ENCODE assay signal across 17 cellular contexts in the genomic region with DNA sequence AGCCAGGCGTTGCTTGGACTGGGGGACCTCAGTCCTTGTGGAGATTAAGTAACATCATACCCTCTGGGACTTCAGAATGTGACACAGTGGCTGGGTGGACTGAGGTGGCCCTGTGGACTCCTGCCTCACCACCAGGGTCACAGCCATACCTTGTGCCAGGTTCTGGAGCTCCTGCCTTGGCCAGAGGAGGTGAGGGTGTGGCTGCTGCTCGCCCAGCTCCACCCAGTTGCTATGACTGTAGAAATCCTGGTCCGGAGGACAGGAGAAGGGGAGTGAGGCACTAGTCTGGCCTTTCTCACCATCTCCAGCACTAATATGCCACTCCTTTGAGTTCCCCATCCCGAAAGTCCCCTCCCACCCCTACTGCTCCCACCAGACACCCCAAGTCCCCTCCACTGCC. TPM values are rescaled to one million over a fixed set of nuclear protein-coding genes. Genes with fewer than 3 reads are reported as not detected.
DNase-seq lines count a peak whose midpoint lies in the region; ATAC-seq, FAIRE-seq and TF ChIP-seq lines count a peak whose summit lies in the region.
"Had no signal": no experiment of that assay in that cellular context is flagged by ENCODE, and none has a peak within 500 bp of the region (broad histone marks: within the 10 kb centered on the region; RNA-seq: fewer than 3 reads in every experiment).

No MANE protein-coding gene starts in this region.

- peaks cover 7% of the 10 kb centered on the region; the same call in 1 of the 2 replicates for H3F3A ChIP-seq in GM23248 (ENCODE audit: insufficient read depth)

- H3K27ac Mint-ChIP-seq in nephron progenitor cell, result peak overlapping the region; percentile 36

- no peaks in the 10 kb centered on the region for H3K36me3 Mint-ChIP-seq in nephron progenitor cell (ENCODE audit: low read depth)

- H4K20me1 ChIP-seq in HCT116 (ENCODE audit: insufficient read depth) (no peaks in the 10 kb centered on the region), GM23248 (ENCODE audit: insufficient read depth) (no peaks in the 10 kb centered on the region)

- in situ Hi-C loops in GM23248 (cut with MboI), result no loop called here

- H3K79me2 ChIP-seq in HCT116 (ENCODE audit: insufficient read depth, low read length) (no peaks in the 10 kb centered on the region), GM23248 (ENCODE audit: insufficient read depth) (no peaks in the 10 kb centered on the region)

- H3K4me1 ChIP-seq in A549 (peaks cover 32% of the 10 kb centered on the region), HCT116 (ENCODE audit: control insufficient read depth in 1 of 2, insufficient read depth in 2 of 2, low read length in 2 of 2) (peaks cover 44 to 67% of the 10 kb centered on the region in 2 experiments), GM23248 (ENCODE audit: insufficient read depth) (peaks cover 13% of the 10 kb centered on the region)

- H3K27me3 Mint-ChIP-seq in nephron progenitor cell (ENCODE audit: low read depth, poor library complexity), result no peaks in the 10 kb centered on the region

- peaks cover 0 to 14% of the 10 kb centered on the region in 2 experiments; a peak in 1 of 4 replicates for H3K36me3 ChIP-seq in HCT116 (ENCODE audit: control insufficient read depth in 1 of 2, insufficient read depth in 2 of 2, low read length in 2 of 2)
- peaks cover 9% of the 10 kb centered on the region for H3K36me3 ChIP-seq in bronchial epithelial cell (ENCODE audit: control insufficient read depth, insufficient read depth, low read length)
- no peaks in the 10 kb centered on the region for H3K36me3 ChIP-seq in GM23248 (ENCODE audit: low read depth)

- peak overlapping the region; percentile 89 for H3K4me2 ChIP-seq in A549
- H3K4me2 ChIP-seq in HCT116 (ENCODE audit: low read length), result peak overlapping the region; percentile 79
- H3K4me2 ChIP-seq in GM23248 (ENCODE audit: unreplicated experiment), result no peak overlapping the region

- H3K4me1 Mint-ChIP-seq in nephron progenitor cell, result peaks cover 27% of the 10 kb centered on the region

- FAIRE-seq in A549 (lab: Jason Lieb, UNC) (no peak), bronchial epithelial cell (lab: Jason Lieb, UNC) (no peak)
- FAIRE-seq: urothelium cell line had no signal

- H3K9me2 ChIP-seq in HCT116 (ENCODE audit: insufficient read depth), result no peaks in the 10 kb centered on the region
- no peaks in the 10 kb centered on the region for H3K9me2 ChIP-seq in GM23248 (ENCODE audit: insufficient read depth)

- RAD21 ChIA-PET in HCT116 (lab: Charles Lee; ENCODE audit: low non-redundant PET in 1 of 2, low total read pairs in 2 of 2, uncharacterized antibody in 2 of 2, unreplicated experiment in 2 of 2), result interaction anchor here in 1 of 2 experiments (0.7 to 1.1 kb wide), 3 partner anchors 18 to 40 kb away, joined by 3 to 5 read pairs (median 4); no protein-coding TSS in a partner anchor

- peak overlapping the region; percentile 64 for H3K9ac ChIP-seq in HCT116 (ENCODE audit: low read length)
- no peak overlapping the region for H3K9ac ChIP-seq in GM23248

- ATAC-seq in A549, result peak in 1 of 2 experiments; percentile 46; a peak in 3 of 6 replicates
- peak; percentile 61 for ATAC-seq in HCT116
- ATAC-seq in HG02610 (IDR thresholded peaks at IDR 0.05; ENCODE audit: unreplicated experiment), result no peak

- POLR2A ChIA-PET in A549 (lab: Yijun Ruan, JAX), result interaction anchor here (1.8 kb wide), 1 partner anchor 52 kb away, joined by 6 read pairs; a partner anchor contains a TSS
- POLR2A ChIA-PET in HCT116 (lab: Charles Lee), result interaction anchor here (0.8 to 4.8 kb wide), 8 partner anchors 9 to 87 kb away, joined by 3 to 47 read pairs (median 4); a partner anchor contains a TSS

- no peaks in the 10 kb centered on the region for H3K9me3 Mint-ChIP-seq in nephron progenitor cell

- H3K27ac ChIP-seq in A549, result peak overlapping the region; percentile 70 to 86; a peak in 4 of 6 replicates
- peak overlapping the region; percentile 79 for H3K27ac ChIP-seq in HCT116 (ENCODE audit: low read depth, low read length)
- no peak overlapping the region for H3K27ac ChIP-seq in GM23248
- H3K27ac ChIP-seq: epithelial cell of prostate had no signal

- no peak for TF ChIP-seq CTCF in A549 (IDR thresholded peaks at IDR 0.05)
- 0 out of 6 replicates have a peak, but pooled peaks of 2 of the 3 experiments have one; percentile 5 to 24 for TF ChIP-seq CTCF in HCT116 (IDR thresholded peaks at IDR 0.05 in 2 of 3, conservative IDR thresholded peaks at IDR 0.05 in 1 of 3; ENCODE audit: borderline replicate concordance in 1 of 3, insufficient read depth in 1 of 3, low read depth in 2 of 3, low read length in 2 of 3)
- no peak for TF ChIP-seq CTCF in bronchial epithelial cell (IDR thresholded peaks at IDR 0.05; ENCODE audit: insufficient read depth, low read length, severe bottlenecking)
- no peak for TF ChIP-seq CTCF in nephron progenitor cell (IDR thresholded peaks at IDR 0.05)

- H3K9me3 ChIP-seq in A549 (no peaks in the 10 kb centered on the region), HCT116 (ENCODE audit: control insufficient read depth in 1 of 2, insufficient read depth in 1 of 2, low read depth in 1 of 2, low read length in 2 of 2) (no peaks in the 10 kb centered on the region), GM23248 (ENCODE audit: low read depth) (no peaks in the 10 kb centered on the region)

- intact Hi-C loops in HCT116 (cut with micrococcal nuclease), result no loop called here

- DNase-seq in A549 (ENCODE audit: low read depth in 1 of 2, low spot score in 1 of 2), result no peak
- DNase-seq in HCT116 (ENCODE audit: low read depth, low spot score), result no peak
- peak; percentile 19 for DNase-seq in bronchial epithelial cell (ENCODE audit: low read depth)
- DNase-seq in nephron progenitor cell, result no peak
- DNase-seq in GDM1 (lab: John Stamatoyannopoulos, UW), result no peak
- DNase-seq in GM23248, result no peak
- DNase-seq in H4 (ENCODE audit: low spot score), result no peak
- DNase-seq: activated CD4-positive, CD25-positive, alpha-beta regulatory T cell treated with anti-CD3 and anti-CD28 coated beads, Interleukin-2, amount 50 U/mL, for 72 hours; activated T-cell treated with anti-CD3 and anti-CD28 coated beads, Interleukin-2, amount 50 U/mL, for 1 hour; HCEC 1CT; mesenchymal stem cell; NCI-H1105 treated with DMSO at 0.1 percent for 48 hours; NCI-H345; occipital lobe had no signal

- TF ChIP-seq RAD21 in A549 (conservative IDR thresholded peaks at IDR 0.05 in 1 of 2, IDR thresholded peaks at IDR 0.05 in 1 of 2), result no peak
- TF ChIP-seq RAD21 in HCT116 (IDR thresholded peaks at IDR 0.05; ENCODE audit: low read depth), result no peak

- H2AFZ ChIP-seq in HCT116 (ENCODE audit: low read depth, low read length, poor library complexity, severe bottlenecking) (no peak overlapping the region), GM23248 (no peak overlapping the region)

- WGBS in A549 (ENCODE audit: missing lambda C conversion rate), result 32% methylated on average over 3 of the region's 4 CpGs
- WGBS in GM23248 (ENCODE audit: low coverage in 1 of 2, low lambda C conversion rate in 2 of 2, missing lambda C conversion rate in 2 of 2), 2 experiments, result 74 to 90% methylated on average over 3 to 4 of the region's 4 CpGs

- no peak overlapping the region for H3K4me3 ChIP-seq in A549
- peak overlapping the region in 1 of 2 experiments; percentile 19; a peak in 3 of 4 replicates for H3K4me3 ChIP-seq in HCT116 (replicated peaks in 1 of 2; ENCODE audit: low read depth in 1 of 2, low read length in 2 of 2)
- H3K4me3 ChIP-seq in bronchial epithelial cell (ENCODE audit: low read depth, low read length), result no peak overlapping the region
- no peak overlapping the region for H3K4me3 ChIP-seq in GM23248

- H3K4me3 Mint-ChIP-seq in nephron progenitor cell, result no peak overlapping the region

- TF ChIP-seq POLR2A in A549 (IDR thresholded peaks at IDR 0.05; ENCODE audit: low read length) (no peak), HCT116 (IDR thresholded peaks at IDR 0.05; ENCODE audit: borderline replicate concordance, extremely low read depth, insufficient read depth, insufficient read length) (no peak)

- CTCF ChIA-PET in A549 (lab: Yijun Ruan, JAX), result interaction anchor here (0.7 to 4.6 kb wide), 7 partner anchors 9 to 94 kb away, joined by 3 to 18 read pairs (median 4); a partner anchor contains a TSS
- CTCF ChIA-PET in HCT116 (lab: Charles Lee), result interaction anchor here (0.6 to 1.4 kb wide), 5 partner anchors 16 to 88 kb away, joined by 3 to 11 read pairs (median 3); a partner anchor contains a TSS

- no TSS peak for BruUV-seq in HCT116 (replicated peaks; lab: Mats Ljungman, UMichigan)

- no peak for TF ChIP-seq EP300 in A549 (IDR thresholded peaks at IDR 0.05)

- H3K27me3 ChIP-seq in HCT116 (ENCODE audit: insufficient read depth, low read length) (no peaks in the 10 kb centered on the region), bronchial epithelial cell (ENCODE audit: control insufficient read depth, insufficient read depth, low read length) (no peaks in the 10 kb centered on the region), GM23248 (replicated peaks; ENCODE audit: insufficient read depth) (no peaks in the 10 kb centered on the region)

RNA-seq across cellular contexts. Expression of a gene that starts 1.9 kb away (rescaled TPM):
- polyA plus RNA-seq in A549 (2011; rRNA removed) (1.1 TPM in 2 replicates), A549 (2017; fragmentation: RNase III; extraction: RNeasy Plus Mini Kit Qiagen cat#74134 plus additional on column Dnase treatment) (0.95 to 1.1 TPM (median 0.98 TPM) in 3 replicates), GM23248 (2016; fragmentation: Nextera tagmentation; extraction: Ambion mirVana) (0.37 and 0.56 TPM in 2 replicates)
- 0.59 and 1.1 TPM in 2 replicates for polyA plus RNA-seq in A549 (2012; cell fraction: cytosol; rRNA removed)
- 2.5 and 2.8 TPM in 2 replicates for polyA plus RNA-seq in A549 (2012; cell fraction: nucleus; rRNA removed)
- polyA minus RNA-seq in A549 (2011; rRNA and poly(A)+ RNA removed), result 1.1 and 1.3 TPM in 2 replicates
- total RNA-seq in HCT116 (2021; ENCODE audit: unreplicated experiment) (14.6 TPM), bronchial epithelial cell (0.26 and 1.4 TPM in 2 replicates)
- polyA plus RNA-seq in HCT116 (2012), result 11.7 and 13.0 TPM in 2 replicates
- 0.54 TPM in 1 of 2 replicates, not detected in the other for total RNA-seq in GM23248 (2014; rRNA removed; shearing (Covaris generic))
- 0.37 and 2.2 TPM in 2 replicates for total RNA-seq in H4 (2014; rRNA removed; shearing (Covaris generic))

RNA-seq across cellular contexts. Expression of a gene that starts 12.7 kb away (rescaled TPM):
- polyA plus RNA-seq in A549 (2011; rRNA removed) (3.3 and 6.9 TPM in 2 replicates), A549 (2017; fragmentation: RNase III; extraction: RNeasy Plus Mini Kit Qiagen cat#74134 plus additional on column Dnase treatment) (5.8 to 7.5 TPM (median 7.1 TPM) in 3 replicates), GM23248 (2016; fragmentation: Nextera tagmentation; extraction: Ambion mirVana) (0.85 and 1.3 TPM in 2 replicates)
- polyA plus RNA-seq in A549 (2012; cell fraction: cytosol; rRNA removed), result 4.8 and 5.5 TPM in 2 replicates
- polyA plus RNA-seq in A549 (2012; cell fraction: nucleus; rRNA removed), result 77.0 and 87.7 TPM in 2 replicates
- polyA minus RNA-seq in A549 (2011; rRNA and poly(A)+ RNA removed), result 0.50 and 1.7 TPM in 2 replicates
- total RNA-seq in HCT116 (2021; ENCODE audit: unreplicated experiment) (18.2 TPM), bronchial epithelial cell (1.3 TPM in 2 replicates)
- polyA plus RNA-seq in HCT116 (2012), result 7.2 and 11.4 TPM in 2 replicates
- 2.5 TPM in 1 of 2 replicates, not detected in the other for total RNA-seq in GM23248 (2014; rRNA removed; shearing (Covaris generic))
- 0.21 and 2.8 TPM in 2 replicates for total RNA-seq in H4 (2014; rRNA removed; shearing (Covaris generic))

RNA-seq across cellular contexts. Expression of a gene that starts 20.4 kb away (rescaled TPM):
- polyA plus RNA-seq in A549 (2011; rRNA removed) (17.7 and 24.7 TPM in 2 replicates), A549 (2017; fragmentation: RNase III; extraction: RNeasy Plus Mini Kit Qiagen cat#74134 plus additional on column Dnase treatment) (57.2 to 58.4 TPM (median 58.3 TPM) in 3 replicates), GM23248 (2016; fragmentation: Nextera tagmentation; extraction: Ambion mirVana) (39.1 and 39.8 TPM in 2 replicates)
- 30.2 and 37.0 TPM in 2 replicates for polyA plus RNA-seq in A549 (2012; cell fraction: cytosol; rRNA removed)
- 141 and 146 TPM in 2 replicates for polyA plus RNA-seq in A549 (2012; cell fraction: nucleus; rRNA removed)
- 74.6 and 88.9 TPM in 2 replicates for polyA minus RNA-seq in A549 (2011; rRNA and poly(A)+ RNA removed)
- total RNA-seq in HCT116 (2021; ENCODE audit: unreplicated experiment) (254 TPM), bronchial epithelial cell (40.8 and 53.2 TPM in 2 replicates)
- 165 and 178 TPM in 2 replicates for polyA plus RNA-seq in HCT116 (2012)
- total RNA-seq in GM23248 (2014; rRNA removed; shearing (Covaris generic)), result 47.6 and 66.4 TPM in 2 replicates
- 37.3 and 37.5 TPM in 2 replicates for total RNA-seq in H4 (2014; rRNA removed; shearing (Covaris generic))

RNA-seq across cellular contexts. Expression of a gene that starts 31.6 kb away (rescaled TPM):
- polyA plus RNA-seq in A549 (2011; rRNA removed) (54.7 and 73.8 TPM in 2 replicates), A549 (2017; fragmentation: RNase III; extraction: RNeasy Plus Mini Kit Qiagen cat#74134 plus additional on column Dnase treatment) (58.9 to 65.3 TPM (median 59.6 TPM) in 3 replicates), GM23248 (2016; fragmentation: Nextera tagmentation; extraction: Ambion mirVana) (48.4 and 52.3 TPM in 2 replicates)
- 93.2 and 93.8 TPM in 2 replicates for polyA plus RNA-seq in A549 (2012; cell fraction: cytosol; rRNA removed)
- 45.7 and 47.3 TPM in 2 replicates for polyA plus RNA-seq in A549 (2012; cell fraction: nucleus; rRNA removed)
- polyA minus RNA-seq in A549 (2011; rRNA and poly(A)+ RNA removed), result 49.2 and 60.8 TPM in 2 replicates
- total RNA-seq in HCT116 (2021; ENCODE audit: unreplicated experiment) (89.7 TPM), bronchial epithelial cell (28.9 and 29.2 TPM in 2 replicates)
- 98.8 and 102 TPM in 2 replicates for polyA plus RNA-seq in HCT116 (2012)
- 32.5 and 40.3 TPM in 2 replicates for total RNA-seq in GM23248 (2014; rRNA removed; shearing (Covaris generic))
- 108 and 123 TPM in 2 replicates for total RNA-seq in H4 (2014; rRNA removed; shearing (Covaris generic))

RNA-seq across cellular contexts. Expression of a gene that starts 35.4 kb away (rescaled TPM):
- polyA plus RNA-seq in A549 (2011; rRNA removed) (36.5 and 42.6 TPM in 2 replicates), A549 (2017; fragmentation: RNase III; extraction: RNeasy Plus Mini Kit Qiagen cat#74134 plus additional on column Dnase treatment) (17.1 to 18.8 TPM (median 17.4 TPM) in 3 replicates), GM23248 (2016; fragmentation: Nextera tagmentation; extraction: Ambion mirVana) (2.0 and 2.9 TPM in 2 replicates)
- 24.2 and 25.0 TPM in 2 replicates for polyA plus RNA-seq in A549 (2012; cell fraction: cytosol; rRNA removed)
- polyA plus RNA-seq in A549 (2012; cell fraction: nucleus; rRNA removed), result 194 and 283 TPM in 2 replicates
- 37.9 and 48.0 TPM in 2 replicates for polyA minus RNA-seq in A549 (2011; rRNA and poly(A)+ RNA removed)
- total RNA-seq in HCT116 (2021; ENCODE audit: unreplicated experiment) (90.4 TPM), bronchial epithelial cell (3.4 and 4.0 TPM in 2 replicates)
- 49.3 and 53.4 TPM in 2 replicates for polyA plus RNA-seq in HCT116 (2012)
- 4.3 and 7.1 TPM in 2 replicates for total RNA-seq in GM23248 (2014; rRNA removed; shearing (Covaris generic))
- 5.3 and 10.8 TPM in 2 replicates for total RNA-seq in H4 (2014; rRNA removed; shearing (Covaris generic))

Comparison
In these comparisons a context has a peak if more than half of its experiments do, and no peak if none do; other contexts are left out.
1. CTCF ChIP-seq: peak in HCT116 (2 of 3); none in A549 (single experiment), bronchial epithelial cell (single experiment) and nephron progenitor cell (single experiment).